Comparison of ENCODE assay signal across 11 cellular contexts in the genomic region with DNA sequence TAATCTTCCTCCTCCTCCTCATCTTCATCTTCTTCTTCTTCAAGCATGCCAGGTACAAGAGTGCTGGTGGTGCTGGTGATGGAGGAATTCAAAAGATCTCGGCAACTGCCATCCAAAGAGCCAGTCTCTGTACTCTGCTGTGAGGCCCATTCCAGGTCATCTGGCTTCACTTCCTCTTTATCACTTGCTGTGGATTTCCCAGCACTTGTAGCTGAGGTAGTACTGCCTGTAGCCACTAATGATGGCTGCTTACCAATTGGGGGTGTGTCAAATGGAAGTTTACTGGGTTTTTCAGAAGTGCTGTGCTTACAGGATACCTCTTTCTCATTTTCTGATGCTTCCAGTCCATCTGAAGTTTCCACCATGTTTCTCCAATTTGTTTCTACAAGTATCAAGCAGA. TPM values are rescaled to one million over a fixed set of nuclear protein-coding genes. Genes with fewer than 3 reads are reported as not detected.
DNase-seq lines count a peak whose midpoint lies in the region; ATAC-seq and TF ChIP-seq lines count a peak whose summit lies in the region.
"Had no signal": no experiment of that assay in that cellular context is flagged by ENCODE, and none has a peak within 500 bp of the region (broad histone marks: within the 10 kb centered on the region; RNA-seq: fewer than 3 reads in every experiment).

No MANE protein-coding gene starts in this region.

- H3K9me3 ChIP-seq in OCI-LY3 (ENCODE audit: insufficient read depth, low read length), result no peaks in the 10 kb centered on the region

- no peaks in the 10 kb centered on the region for H4K20me1 ChIP-seq in OCI-LY3 (ENCODE audit: insufficient read depth, low read length)

- H3K27ac Mint-ChIP-seq in activated T-cell treated with anti-CD3 and anti-CD28 coated beads, Interleukin-2, amount 50 U/mL, for 72 hours, result peak overlapping the region; percentile 27
- no peak overlapping the region for H3K27ac Mint-ChIP-seq in activated T-cell treated with anti-CD3 and anti-CD28 coated beads, Interleukin-2, amount 50 U/mL, for 24 hours
- H3K27ac Mint-ChIP-seq: endodermal cell had no signal

- H3K27me3 ChIP-seq in OCI-LY3 (ENCODE audit: low read depth, low read length), result no peaks in the 10 kb centered on the region

- H2AFZ ChIP-seq in OCI-LY3 (ENCODE audit: low read depth, low read length), result no peak overlapping the region

- H3K27me3 Mint-ChIP-seq in activated T-cell treated with anti-CD3 and anti-CD28 coated beads, Interleukin-2, amount 50 U/mL, for 72 hours (ENCODE audit: low read depth), result no peaks in the 10 kb centered on the region
- H3K27me3 Mint-ChIP-seq in activated T-cell treated with anti-CD3 and anti-CD28 coated beads, Interleukin-2, amount 50 U/mL, for 24 hours, result no peaks in the 10 kb centered on the region

- H3K4me3 Mint-ChIP-seq in activated T-cell treated with anti-CD3 and anti-CD28 coated beads, Interleukin-2, amount 50 U/mL, for 72 hours, result no peak overlapping the region
- no peak overlapping the region for H3K4me3 Mint-ChIP-seq in activated T-cell treated with anti-CD3 and anti-CD28 coated beads, Interleukin-2, amount 50 U/mL, for 24 hours
- H3K4me3 Mint-ChIP-seq: endodermal cell had no signal

- H3K79me2 ChIP-seq in OCI-LY3 (ENCODE audit: low read length), result no peaks in the 10 kb centered on the region

- no peak for DNase-seq in activated T-cell treated with anti-CD3 and anti-CD28 coated beads, Interleukin-2, amount 50 U/mL, for 72 hours
- no peak for DNase-seq in activated T-cell treated with anti-CD3 and anti-CD28 coated beads, Interleukin-2, amount 50 U/mL, for 24 hours
- peak; percentile 7 for DNase-seq in superior temporal gyrus (ENCODE audit: extremely low spot score)
- DNase-seq in activated CD8-positive, alpha-beta memory T cell treated with anti-CD3 and anti-CD28 coated beads, Interleukin-2, amount 50 U/mL, for 4 hours, result no peak
- no peak for DNase-seq in stimulated activated CD4-positive, alpha-beta T cell treated with anti-CD3 and anti-CD28 coated beads, Interleukin-4, amount 100 ng/mL, for 1 hour
- no peak for DNase-seq in DMS79 (lab: John Stamatoyannopoulos, UW)
- DNase-seq: 8988T, endodermal cell, NCI-H2171 had no signal

- peaks cover 13% of the 10 kb centered on the region for H3K4me1 ChIP-seq in OCI-LY3 (ENCODE audit: low read length)

- H3K36me3 ChIP-seq in OCI-LY3 (replicated peaks; ENCODE audit: low read depth, low read length), result peaks cover 30% of the 10 kb centered on the region

- ATAC-seq in activated T-cell treated with anti-CD3 and anti-CD28 coated beads, Interleukin-2, amount 50 U/mL, for 72 hours (replicated peaks in 1 of 2), result no peak
- ATAC-seq in HG03045 (IDR thresholded peaks at IDR 0.05; ENCODE audit: unreplicated experiment), result peak; percentile 85

- no peak overlapping the region for H3K9ac ChIP-seq in OCI-LY3 (ENCODE audit: low read length)

- no peak overlapping the region for H3K4me3 ChIP-seq in OCI-LY3 (ENCODE audit: low read length)

- H3K9me3 Mint-ChIP-seq in activated T-cell treated with anti-CD3 and anti-CD28 coated beads, Interleukin-2, amount 50 U/mL, for 72 hours, result no peaks in the 10 kb centered on the region
- H3K9me3 Mint-ChIP-seq in activated T-cell treated with anti-CD3 and anti-CD28 coated beads, Interleukin-2, amount 50 U/mL, for 24 hours, result no peaks in the 10 kb centered on the region
- H3K9me3 Mint-ChIP-seq: endodermal cell had no signal

- H3K27ac ChIP-seq in OCI-LY3 (ENCODE audit: low read length), result no peak overlapping the region

- peak overlapping the region; percentile 4 for H3K4me2 ChIP-seq in OCI-LY3 (ENCODE audit: low read length)

- no peak for TF ChIP-seq CTCF in OCI-LY3 (IDR thresholded peaks at IDR 0.05; ENCODE audit: low read depth, low read length)

- H3K36me3 Mint-ChIP-seq in activated T-cell treated with anti-CD3 and anti-CD28 coated beads, Interleukin-2, amount 50 U/mL, for 72 hours (ENCODE audit: insufficient read depth in 2 of 2), result peaks cover 3 to 11% of the 10 kb centered on the region in 2 donors
- H3K36me3 Mint-ChIP-seq in activated T-cell treated with anti-CD3 and anti-CD28 coated beads, Interleukin-2, amount 50 U/mL, for 24 hours (ENCODE audit: low read depth), result peaks cover 60% of the 10 kb centered on the region

- H3K4me1 Mint-ChIP-seq in activated T-cell treated with anti-CD3 and anti-CD28 coated beads, Interleukin-2, amount 50 U/mL, for 72 hours (ENCODE audit: low read depth), result no peaks in the 10 kb centered on the region
- no peaks in the 10 kb centered on the region for H3K4me1 Mint-ChIP-seq in activated T-cell treated with anti-CD3 and anti-CD28 coated beads, Interleukin-2, amount 50 U/mL, for 24 hours (ENCODE audit: low read depth)
- H3K4me1 Mint-ChIP-seq: endodermal cell had no signal

RNA-seq across cellular contexts. Expression of a gene that starts 28.8 kb away (rescaled TPM):
- 1 to 10 TPM; 1.2 to 2.1 TPM for total RNA-seq in activated T-cell treated with anti-CD3 and anti-CD28 coated beads, Interleukin-2, amount 50 U/mL, for 72 hours

RNA-seq across cellular contexts. Expression of a gene that starts 53.7 kb away (rescaled TPM):
- 10 to 100 TPM; 31.0 to 33.7 TPM for total RNA-seq in activated T-cell treated with anti-CD3 and anti-CD28 coated beads, Interleukin-2, amount 50 U/mL, for 72 hours
